Comparison of ENCODE assay signal across 16 cellular contexts in the genomic region with DNA sequence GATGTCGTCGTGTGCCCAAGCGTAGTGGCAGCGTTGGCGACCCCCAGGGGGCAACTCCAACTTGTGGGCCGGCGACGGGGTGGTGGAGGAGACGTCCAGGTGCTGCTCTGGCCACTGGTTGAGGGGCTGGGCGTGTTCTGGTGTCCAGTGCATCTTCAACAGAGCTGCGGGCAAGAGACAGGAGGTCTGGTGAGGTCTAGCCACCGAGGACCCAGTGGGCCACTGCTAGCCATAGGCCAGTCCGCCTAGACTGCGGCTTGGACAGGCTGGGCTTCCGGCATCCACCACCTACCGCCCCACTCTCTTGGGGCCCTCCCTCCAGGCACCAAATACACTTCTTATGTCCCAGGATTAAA. TPM values are rescaled to one million over a fixed set of nuclear protein-coding genes. Genes with fewer than 3 reads are reported as not detected.
DNase-seq lines count a peak whose midpoint lies in the region; ATAC-seq and TF ChIP-seq lines count a peak whose summit lies in the region.
"Had no signal": no experiment of that assay in that cellular context is flagged by ENCODE, and none has a peak within 500 bp of the region (broad histone marks: within the 10 kb centered on the region; RNA-seq: fewer than 3 reads in every experiment).

No MANE protein-coding gene starts in this region.

- H4K20me1 ChIP-seq in MM.1S (ENCODE audit: insufficient read depth, low read length) (no peaks in the 10 kb centered on the region), hepatocyte (ENCODE audit: insufficient read depth, poor library complexity, severe bottlenecking) (no peaks in the 10 kb centered on the region)

- no peak overlapping the region for H2AFZ ChIP-seq in MM.1S (ENCODE audit: low read length)
- no peak overlapping the region for H2AFZ ChIP-seq in hepatocyte

- H3K4me3 Mint-ChIP-seq in activated naive CD4-positive, alpha-beta T cell treated with anti-CD3 and anti-CD28 coated beads, Interleukin-2, amount 10 ng/mL, durations not matched to agents 7 days and 5 days, result peak overlapping the region; percentile 45
- H3K4me3 Mint-ChIP-seq in activated CD4-positive, alpha-beta memory T cell treated with anti-CD3 and anti-CD28 coated beads, Interleukin-2, amount 10 ng/mL, durations not matched to agents 7 days and 5 days, result peak overlapping the region; percentile 32
- H3K4me3 Mint-ChIP-seq in stimulated activated naive CD8-positive, alpha-beta T cell treated with anti-CD3 and anti-CD28 coated beads, Interleukin-15, amount 100 ng/mL, for 72 hours, result peak overlapping the region; percentile 66 to 78

- no peak overlapping the region for H3K9ac ChIP-seq in MM.1S (ENCODE audit: low read length)

- peaks cover 14% of the 10 kb centered on the region for H3K4me1 Mint-ChIP-seq in activated naive CD4-positive, alpha-beta T cell treated with anti-CD3 and anti-CD28 coated beads, Interleukin-2, amount 10 ng/mL, durations not matched to agents 7 days and 5 days
- peaks cover 16% of the 10 kb centered on the region for H3K4me1 Mint-ChIP-seq in activated CD4-positive, alpha-beta memory T cell treated with anti-CD3 and anti-CD28 coated beads, Interleukin-2, amount 10 ng/mL, durations not matched to agents 7 days and 5 days
- H3K4me1 Mint-ChIP-seq in stimulated activated naive CD8-positive, alpha-beta T cell treated with anti-CD3 and anti-CD28 coated beads, Interleukin-15, amount 100 ng/mL, for 72 hours, result peaks cover 34% of the 10 kb centered on the region

- H3K9me3 ChIP-seq in MM.1S (replicated peaks; ENCODE audit: insufficient read depth, low read length) (no peaks in the 10 kb centered on the region), hepatocyte (ENCODE audit: low read depth) (no peaks in the 10 kb centered on the region)
- H3K9me3 ChIP-seq: BE2C, heart left ventricle, right atrium auricular region, tibial nerve had no signal

- H3K36me3 ChIP-seq in MM.1S (replicated peaks; ENCODE audit: insufficient read depth, low read length), result no peaks in the 10 kb centered on the region
- H3K36me3 ChIP-seq in hepatocyte (replicated peaks; ENCODE audit: insufficient read depth, low read depth), result no peaks in the 10 kb centered on the region
- H3K36me3 ChIP-seq: BE2C, heart left ventricle, right atrium auricular region had no signal

- H3K27ac ChIP-seq in MM.1S (ENCODE audit: low read length) (no peak overlapping the region), hepatocyte (no peak overlapping the region)
- H3K27ac ChIP-seq: right atrium auricular region, tibial nerve had no signal

- peak overlapping the region; percentile 28 for H3K4me3 ChIP-seq in iPS-11a (ENCODE audit: low read depth, low read length)
- no peak overlapping the region for H3K4me3 ChIP-seq in MM.1S (ENCODE audit: low read length)
- no peak overlapping the region for H3K4me3 ChIP-seq in hepatocyte

- no peaks in the 10 kb centered on the region for H3K36me3 Mint-ChIP-seq in activated naive CD4-positive, alpha-beta T cell treated with anti-CD3 and anti-CD28 coated beads, Interleukin-2, amount 10 ng/mL, durations not matched to agents 7 days and 5 days
- H3K36me3 Mint-ChIP-seq in activated naive CD4-positive, alpha-beta T cell treated with anti-CD3 and anti-CD28 coated beads, Interleukin-2, amount 50 U/mL, for 72 hours, result no peaks in the 10 kb centered on the region
- H3K36me3 Mint-ChIP-seq in activated CD4-positive, alpha-beta memory T cell treated with anti-CD3 and anti-CD28 coated beads, Interleukin-2, amount 10 ng/mL, durations not matched to agents 7 days and 5 days (ENCODE audit: low read depth), result no peaks in the 10 kb centered on the region

- H3K4me2 ChIP-seq in MM.1S (ENCODE audit: low read depth, low read length) (no peak overlapping the region), hepatocyte (no peak overlapping the region)

- no peak for ATAC-seq in activated naive CD4-positive, alpha-beta T cell treated with anti-CD3 and anti-CD28 coated beads, Interleukin-2, amount 50 U/mL, for 72 hours
- ATAC-seq in stimulated activated naive CD8-positive, alpha-beta T cell treated with anti-CD3 and anti-CD28 coated beads, Interleukin-15, amount 100 ng/mL, for 72 hours, result no peak

- POLR2A ChIA-PET in activated CD4-positive, alpha-beta memory T cell treated with anti-CD3 and anti-CD28 coated beads, Interleukin-2, amount 10 ng/mL, durations not matched to agents 7 days and 5 days (lab: Charles Lee), result no interaction called here

- TF ChIP-seq CTCF in MM.1S (IDR thresholded peaks at IDR 0.05; ENCODE audit: low read length), result no peak
- no peak for TF ChIP-seq CTCF in hepatocyte (IDR thresholded peaks at IDR 0.05; ENCODE audit: poor library complexity)

- H3K9me3 Mint-ChIP-seq in activated naive CD4-positive, alpha-beta T cell treated with anti-CD3 and anti-CD28 coated beads, Interleukin-2, amount 10 ng/mL, durations not matched to agents 7 days and 5 days, result no peaks in the 10 kb centered on the region
- no peaks in the 10 kb centered on the region for H3K9me3 Mint-ChIP-seq in activated naive CD4-positive, alpha-beta T cell treated with anti-CD3 and anti-CD28 coated beads, Interleukin-2, amount 50 U/mL, for 72 hours
- H3K9me3 Mint-ChIP-seq in activated CD4-positive, alpha-beta memory T cell treated with anti-CD3 and anti-CD28 coated beads, Interleukin-2, amount 10 ng/mL, durations not matched to agents 7 days and 5 days, result no peaks in the 10 kb centered on the region
- H3K9me3 Mint-ChIP-seq in stimulated activated naive CD8-positive, alpha-beta T cell treated with anti-CD3 and anti-CD28 coated beads, Interleukin-15, amount 100 ng/mL, for 72 hours, result no peaks in the 10 kb centered on the region

- no peaks in the 10 kb centered on the region for H3F3A ChIP-seq in MM.1S (ENCODE audit: insufficient read depth, low read length)

- no peaks in the 10 kb centered on the region for H3K79me2 ChIP-seq in MM.1S (ENCODE audit: low read length)
- peaks cover 4% of the 10 kb centered on the region for H3K79me2 ChIP-seq in hepatocyte

- peak overlapping the region; percentile 45 for H3K27ac Mint-ChIP-seq in activated naive CD4-positive, alpha-beta T cell treated with anti-CD3 and anti-CD28 coated beads, Interleukin-2, amount 10 ng/mL, durations not matched to agents 7 days and 5 days
- peak overlapping the region in 1 of 2 donors; percentile 57 for H3K27ac Mint-ChIP-seq in activated naive CD4-positive, alpha-beta T cell treated with anti-CD3 and anti-CD28 coated beads, Interleukin-2, amount 50 U/mL, for 72 hours
- H3K27ac Mint-ChIP-seq in activated CD4-positive, alpha-beta memory T cell treated with anti-CD3 and anti-CD28 coated beads, Interleukin-2, amount 10 ng/mL, durations not matched to agents 7 days and 5 days, result no peak overlapping the region
- H3K27ac Mint-ChIP-seq in stimulated activated naive CD8-positive, alpha-beta T cell treated with anti-CD3 and anti-CD28 coated beads, Interleukin-15, amount 100 ng/mL, for 72 hours, result no peak overlapping the region

- DNase-seq in activated naive CD4-positive, alpha-beta T cell treated with anti-CD3 and anti-CD28 coated beads, Interleukin-2, amount 10 ng/mL, durations not matched to agents 7 days and 5 days, result no peak
- no peak for DNase-seq in activated naive CD4-positive, alpha-beta T cell treated with anti-CD3 and anti-CD28 coated beads, Interleukin-2, amount 50 U/mL, for 72 hours (ENCODE audit: low spot score in 2 of 2)
- DNase-seq in activated CD4-positive, alpha-beta memory T cell treated with anti-CD3 and anti-CD28 coated beads, Interleukin-2, amount 10 ng/mL, durations not matched to agents 7 days and 5 days, result no peak
- no peak for DNase-seq in stimulated activated naive CD8-positive, alpha-beta T cell treated with anti-CD3 and anti-CD28 coated beads, Interleukin-15, amount 100 ng/mL, for 72 hours
- DNase-seq in MM.1S, result no peak
- no peak for DNase-seq in hepatocyte (ENCODE audit: low spot score)
- no peak for DNase-seq in GM19238 (ENCODE audit: insufficient read length, low spot score)
- DNase-seq: BE2C, dorsolateral prefrontal cortex, NCI-H1105, NCI-H774, SHP77 treated with DMSO at 0.1 percent for 48 hours had no signal

- H3K27me3 Mint-ChIP-seq in activated naive CD4-positive, alpha-beta T cell treated with anti-CD3 and anti-CD28 coated beads, Interleukin-2, amount 10 ng/mL, durations not matched to agents 7 days and 5 days, result peaks cover 56% of the 10 kb centered on the region
- H3K27me3 Mint-ChIP-seq in activated CD4-positive, alpha-beta memory T cell treated with anti-CD3 and anti-CD28 coated beads, Interleukin-2, amount 10 ng/mL, durations not matched to agents 7 days and 5 days, result peaks cover 16% of the 10 kb centered on the region
- H3K27me3 Mint-ChIP-seq in stimulated activated naive CD8-positive, alpha-beta T cell treated with anti-CD3 and anti-CD28 coated beads, Interleukin-15, amount 100 ng/mL, for 72 hours, result no peaks in the 10 kb centered on the region

- H3K9me2 ChIP-seq in MM.1S (replicated peaks; ENCODE audit: insufficient read depth, low read length) (no peaks in the 10 kb centered on the region), hepatocyte (replicated peaks; ENCODE audit: insufficient read depth) (no peaks in the 10 kb centered on the region)

- peaks cover 54% of the 10 kb centered on the region for H3K27me3 ChIP-seq in MM.1S (replicated peaks; ENCODE audit: insufficient read depth, low read length)
- H3K27me3 ChIP-seq in hepatocyte, result no peaks in the 10 kb centered on the region
- H3K27me3 ChIP-seq: BE2C, dorsolateral prefrontal cortex, right atrium auricular region, tibial nerve had no signal

- H3K4me1 ChIP-seq in MM.1S (ENCODE audit: low read length), result no peaks in the 10 kb centered on the region
- no peaks in the 10 kb centered on the region for H3K4me1 ChIP-seq in hepatocyte (ENCODE audit: insufficient read depth)
- H3K4me1 ChIP-seq: BE2C had no signal

- CTCF ChIA-PET in activated naive CD4-positive, alpha-beta T cell treated with anti-CD3 and anti-CD28 coated beads, Interleukin-2, amount 10 ng/mL, durations not matched to agents 7 days and 5 days (lab: Charles Lee), result interaction anchor here (3.4 kb wide), 1 partner anchor 402 kb away, joined by 25 read pairs; no protein-coding TSS in a partner anchor
- CTCF ChIA-PET in activated CD4-positive, alpha-beta memory T cell treated with anti-CD3 and anti-CD28 coated beads, Interleukin-2, amount 10 ng/mL, durations not matched to agents 7 days and 5 days (lab: Charles Lee), result no interaction called here

- WGBS in hepatocyte (ENCODE audit: low lambda C conversion rate, missing lambda C conversion rate), result 96% methylated on average over 15 of the region's 16 CpGs

RNA-seq across cellular contexts. Expression of a gene that starts 26.3 kb away (rescaled TPM):
- total RNA-seq in activated naive CD4-positive, alpha-beta T cell treated with anti-CD3 and anti-CD28 coated beads, Interleukin-2, amount 50 U/mL, for 72 hours, result under 1 TPM; 0.30 to 0.54 TPM
- total RNA-seq in activated CD4-positive, alpha-beta memory T cell treated with anti-CD3 and anti-CD28 coated beads, Interleukin-2, amount 10 ng/mL, durations not matched to agents 7 days and 5 days, result under 1 TPM; 0.23 to 0.33 TPM
- 2.1 and 3.2 TPM in 2 replicates for total RNA-seq in hepatocyte
- polyA plus RNA-seq in hepatocyte, result 1.1 and 1.9 TPM in 2 replicates
